In the genomic region with DNA sequence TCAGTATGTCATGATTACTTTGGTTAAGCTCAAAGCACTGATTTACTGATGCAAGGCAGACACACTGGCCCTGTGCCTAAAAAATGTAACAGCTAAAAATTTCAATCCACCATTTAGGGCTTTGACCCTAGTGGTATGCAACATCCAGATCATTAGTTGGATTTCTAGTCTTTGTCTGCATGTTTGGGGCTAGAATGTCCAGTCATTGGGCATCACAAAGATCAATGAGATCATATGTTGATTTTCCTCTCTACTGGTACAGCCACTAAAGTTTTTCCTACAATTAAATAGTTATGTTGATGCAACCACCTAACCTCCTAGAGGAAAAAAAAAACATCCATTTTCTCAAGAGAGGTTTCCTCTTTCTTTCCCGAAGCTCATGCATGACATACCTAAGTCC, we compare ENCODE assay signal across 27 cellular contexts. TPM values are rescaled to one million over a fixed set of nuclear protein-coding genes. Genes with fewer than 3 reads are reported as not detected.
DNase-seq lines count a peak whose midpoint lies in the region; ATAC-seq and TF ChIP-seq lines count a peak whose summit lies in the region.
"Had no signal": no experiment of that assay in that cellular context is flagged by ENCODE, and none has a peak within 500 bp of the region (broad histone marks: within the 10 kb centered on the region; RNA-seq: fewer than 3 reads in every experiment).

No MANE protein-coding gene starts in this region.

- peaks cover 5% of the 10 kb centered on the region; the same call in 1 of the 2 replicates for H3K9me1 ChIP-seq in IMR-90 (ENCODE audit: insufficient read depth, low read length)

- peak overlapping the region; percentile 7 for H3K4me3 Mint-ChIP-seq in chondrocyte (ENCODE audit: unreplicated experiment)
- peak overlapping the region; percentile 11 for H3K4me3 Mint-ChIP-seq in neural progenitor cell
- H3K4me3 Mint-ChIP-seq in nephron progenitor cell = no peak overlapping the region
- H3K4me3 Mint-ChIP-seq: CD8-positive, alpha-beta T cell; GM23338; H9 had no signal

- no peak overlapping the region for H2BK120ac ChIP-seq in IMR-90 (ENCODE audit: low read depth, low read length)

- H3F3A ChIP-seq in neural progenitor cell (ENCODE audit: low read depth) = no peaks in the 10 kb centered on the region

- peaks cover 4% of the 10 kb centered on the region for H3K36me3 ChIP-seq in IMR-90 (ENCODE audit: control insufficient read depth, insufficient read depth, low read length)
- no peaks in the 10 kb centered on the region for H3K36me3 ChIP-seq in neural progenitor cell
- H3K36me3 ChIP-seq: SJSA1 had no signal

- no peak for TF ChIP-seq CTCF in IMR-90 (conservative IDR thresholded peaks at IDR 0.05; ENCODE audit: low read depth, low read length)
- no peak for TF ChIP-seq CTCF in chondrocyte (IDR thresholded peaks at IDR 0.05)
- TF ChIP-seq CTCF in neural progenitor cell (IDR thresholded peaks at IDR 0.05) = no peak
- TF ChIP-seq CTCF in nephron progenitor cell (IDR thresholded peaks at IDR 0.05) = no peak

- no peak overlapping the region for H3K4ac ChIP-seq in IMR-90 (ENCODE audit: low read depth, low read length)

- H3K27ac Mint-ChIP-seq in chondrocyte (ENCODE audit: unreplicated experiment) (peak overlapping the region; percentile 89), neural progenitor cell (peak overlapping the region; percentile 33), nephron progenitor cell (no peak overlapping the region)
- H3K27ac Mint-ChIP-seq: CD8-positive, alpha-beta T cell; GM23338; H9 had no signal

- no peak for TF ChIP-seq RAD21 in IMR-90 (IDR thresholded peaks at IDR 0.05; ENCODE audit: low read length)

- POLR2A ChIA-PET in IMR-90 (lab: Charles Lee; ENCODE audit: unreplicated experiment) = no interaction called here

- H3K9me3 ChIP-seq in IMR-90 (ENCODE audit: control insufficient read depth, insufficient read depth, low read length) (no peaks in the 10 kb centered on the region), neural progenitor cell (ENCODE audit: low read depth) (no peaks in the 10 kb centered on the region)
- H3K9me3 ChIP-seq: A549, Caco-2, SJSA1 had no signal

- no peak overlapping the region for H3K14ac ChIP-seq in IMR-90 (replicated peaks; ENCODE audit: low read depth, low read length)

- H3K4me1 ChIP-seq in IMR-90 (ENCODE audit: control insufficient read depth, insufficient read depth, low read length) = peaks cover 5% of the 10 kb centered on the region
- H3K4me1 ChIP-seq in neural progenitor cell = peaks cover 9% of the 10 kb centered on the region
- H3K4me1 ChIP-seq: A549, SJSA1 had no signal

- H3K4me1 Mint-ChIP-seq in chondrocyte (ENCODE audit: low read depth) = peaks cover 41% of the 10 kb centered on the region
- H3K4me1 Mint-ChIP-seq in neural progenitor cell = peaks cover 23% of the 10 kb centered on the region
- H3K4me1 Mint-ChIP-seq in nephron progenitor cell = peaks cover 6% of the 10 kb centered on the region

- no peaks in the 10 kb centered on the region for H4K20me1 ChIP-seq in IMR-90 (ENCODE audit: insufficient read depth, low read length)
- H4K20me1 ChIP-seq in neural progenitor cell (ENCODE audit: low read depth) = no peaks in the 10 kb centered on the region

- dilution Hi-C loops in IMR-90 (cut with HindIII; ENCODE audit: low sequenced_read_pairs, unreplicated experiment) = no loop called here

- in situ Hi-C loops in IMR-90 (cut with MboI; ENCODE audit: low sequenced_read_pairs) = loop anchor here (25.0 kb wide), 1 partner anchor 844 kb away; no protein-coding TSS in a partner anchor

- H3K27me3 ChIP-seq in IMR-90 (ENCODE audit: control insufficient read depth, insufficient read depth, low read length) = no peaks in the 10 kb centered on the region
- H3K27me3 ChIP-seq in neural progenitor cell = peaks cover 7% of the 10 kb centered on the region
- H3K27me3 ChIP-seq: SJSA1 had no signal

- no peak for ATAC-seq in IMR-90 (ENCODE audit: low read depth)
- no peak for ATAC-seq in stimulated activated naive CD8-positive, alpha-beta T cell treated with anti-CD3 and anti-CD28 coated beads, Interleukin-15, Interleukin-2, amounts not matched to agents 100 U/mL and 50 U/mL, for 24 hours
- ATAC-seq: A549; CD8-positive, alpha-beta T cell; GM23338; HepG2; K562; PC-3; Right ventricle myocardium inferior had no signal

- intact Hi-C loops in IMR-90 (cut with micrococcal nuclease) = no loop called here

- no peak overlapping the region for H2BK15ac ChIP-seq in IMR-90 (ENCODE audit: low read depth, low read length)

- no TSS peak for BruUV-seq in IMR-90 (replicated peaks; lab: Mats Ljungman, UMichigan)

- H2AK9ac ChIP-seq in IMR-90 (replicated peaks; ENCODE audit: low read depth, low read length, poor library complexity) = no peak overlapping the region

- no peak for TF ChIP-seq POLR2A in IMR-90 (IDR thresholded peaks at IDR 0.05; ENCODE audit: low read depth, low read length)

- no peak overlapping the region for H2BK5ac ChIP-seq in IMR-90 (ENCODE audit: low read depth, low read length, poor library complexity, severe bottlenecking)

- H2BK20ac ChIP-seq in IMR-90 (ENCODE audit: low read depth, low read length) = no peak overlapping the region

- H3K79me2 ChIP-seq in neural progenitor cell (ENCODE audit: low read depth) = no peaks in the 10 kb centered on the region

- H3K27me3 Mint-ChIP-seq in chondrocyte (ENCODE audit: low read depth) (no peaks in the 10 kb centered on the region), neural progenitor cell (ENCODE audit: insufficient read depth, low read depth) (peaks cover 6% of the 10 kb centered on the region), nephron progenitor cell (ENCODE audit: low read depth, poor library complexity) (peaks cover 6% of the 10 kb centered on the region)

- H3K18ac ChIP-seq in IMR-90 (ENCODE audit: low read depth, low read length) = no peak overlapping the region

- H3K4me3 ChIP-seq in IMR-90 (ENCODE audit: insufficient read depth, low read depth, low read length) (no peak overlapping the region), neural progenitor cell (no peak overlapping the region)
- H3K4me3 ChIP-seq: A549, GM23338, K562, SJSA1 had no signal

- H2AFZ ChIP-seq in IMR-90 (replicated peaks; ENCODE audit: low read length, poor library complexity) (no peak overlapping the region), neural progenitor cell (replicated peaks) (no peak overlapping the region)
- H2AFZ ChIP-seq: GM23338 had no signal

- no peak overlapping the region for H3K56ac ChIP-seq in IMR-90 (ENCODE audit: extremely low read depth, insufficient read depth, low read length)

- no CpG with 5 or more reads among the region's 1 CpG for WGBS in IMR-90 (ENCODE audit: extremely low coverage in 2 of 2, insufficient read length in 1 of 2), 2 experiments

- H3K27ac ChIP-seq in IMR-90 (ENCODE audit: insufficient read depth, low read length) (no peak overlapping the region), neural progenitor cell (no peak overlapping the region)
- H3K27ac ChIP-seq: A549, C4-2B, SJSA1 had no signal

- DNase-seq in IMR-90 = peak; percentile 16
- no peak for DNase-seq in chondrocyte (ENCODE audit: low spot score)
- no peak for DNase-seq in neural progenitor cell (ENCODE audit: low spot score)
- DNase-seq in stromal cell of bone marrow (ENCODE audit: low read depth) = peak; percentile 18
- DNase-seq in superior temporal gyrus (ENCODE audit: extremely low spot score) = no peak
- no peak for DNase-seq in nephron progenitor cell
- no peak for DNase-seq in stimulated activated naive CD8-positive, alpha-beta T cell treated with anti-CD3 and anti-CD28 coated beads, Interleukin-15, Interleukin-2, amounts not matched to agents 100 U/mL and 50 U/mL, for 24 hours
- DNase-seq: AML-193; CD8-positive, alpha-beta T cell; DMS79; H9; Kasumi-1; NCI-H1092 treated with DMSO at 0.1 percent for 48 hours; NCI-H1436; NCI-H187; NCI-H446; NCI-H524 treated with DMSO at 0.1 percent for 48 hours; NCI-H774; PC-3 had no signal

- no peak overlapping the region for H3K23ac ChIP-seq in IMR-90 (ENCODE audit: low read depth, low read length)

- peaks cover 3% of the 10 kb centered on the region for H3K9me3 Mint-ChIP-seq in chondrocyte (ENCODE audit: low read depth)
- peaks cover 6% of the 10 kb centered on the region for H3K9me3 Mint-ChIP-seq in neural progenitor cell
- peaks cover 13% of the 10 kb centered on the region for H3K9me3 Mint-ChIP-seq in nephron progenitor cell
- H3K9me3 Mint-ChIP-seq: CD8-positive, alpha-beta T cell; GM23338 had no signal

- H2AK5ac ChIP-seq in IMR-90 (ENCODE audit: low read depth, low read length) = no peak overlapping the region

- peaks cover 12% of the 10 kb centered on the region for H3K36me3 Mint-ChIP-seq in chondrocyte (ENCODE audit: low read depth)
- no peaks in the 10 kb centered on the region for H3K36me3 Mint-ChIP-seq in neural progenitor cell
- peaks cover 52% of the 10 kb centered on the region for H3K36me3 Mint-ChIP-seq in nephron progenitor cell (ENCODE audit: low read depth)
- H3K36me3 Mint-ChIP-seq: CD8-positive, alpha-beta T cell had no signal

- H3K79me1 ChIP-seq in IMR-90 (ENCODE audit: low read depth in 1 of 2, low read length in 2 of 2) = no peaks in the 10 kb centered on the region

- H3K9ac ChIP-seq in IMR-90 (ENCODE audit: low read depth, low read length) (no peak overlapping the region), neural progenitor cell (no peak overlapping the region)

- CTCF ChIA-PET in IMR-90 (lab: Yijun Ruan, JAX) = interaction anchor here (0.7 kb wide), 1 partner anchor 607 kb away, joined by 4 read pairs; no protein-coding TSS in a partner anchor

- no peak overlapping the region for H4K5ac ChIP-seq in IMR-90 (ENCODE audit: low read depth, low read length)

- H3K4me2 ChIP-seq in IMR-90 (ENCODE audit: low read depth, low read length) (no peak overlapping the region), neural progenitor cell (no peak overlapping the region)
- H3K4me2 ChIP-seq: A549, GM23338 had no signal

- no peak overlapping the region for H4K91ac ChIP-seq in IMR-90 (ENCODE audit: insufficient read depth, low read depth, low read length)

- no peak overlapping the region for H4K8ac ChIP-seq in IMR-90 (ENCODE audit: low read depth in 2 of 2, low read length in 2 of 2)

TF ChIP-seq in IMR-90, 13 proteins besides CTCF, POLR2A, EP300 and RAD21 (continues in another document):
- TF ChIP-seq RFX5 (IDR thresholded peaks at IDR 0.05; ENCODE audit: low read depth, low read length) (no peak), MAZ (IDR thresholded peaks at IDR 0.05; ENCODE audit: borderline replicate concordance, low read depth, low read length) (no peak), MXI1 (IDR thresholded peaks at IDR 0.05; ENCODE audit: borderline replicate concordance, low read depth, low read length) (no peak)

RNA-seq across cellular contexts. Expression of a gene that starts 53.4 kb away (rescaled TPM):
- total RNA-seq in IMR-90 (2012; rRNA removed) = 25.8 and 30.1 TPM in 2 replicates
- 12.3 and 13.4 TPM in 2 replicates for polyA plus RNA-seq in IMR-90 (2012; rRNA removed)
- polyA plus RNA-seq in IMR-90 (2012; cell fraction: cytosol; rRNA removed) = 2.2 and 2.5 TPM in 2 replicates
- 10.8 and 81.4 TPM in 2 replicates for polyA plus RNA-seq in IMR-90 (2012; cell fraction: nucleus; rRNA removed; ENCODE audit: low replicate concordance)
- total RNA-seq in chondrocyte = 24.4 to 32.8 TPM (median 25.0 TPM) in 3 replicates
- total RNA-seq in neural progenitor cell (ENCODE audit: low replicate concordance) = 42.3 and 51.9 TPM in 2 replicates

Comparison
In these comparisons a context has a peak if more than half of its experiments do, and no peak if none do; other contexts are left out.
1. DNase-seq: peak in IMR-90 (single experiment) and stromal cell of bone marrow (single experiment); none in chondrocyte (single experiment), neural progenitor cell (single experiment), superior temporal gyrus (single experiment), nephron progenitor cell (single experiment) and stimulated activated naive CD8-positive, alpha-beta T cell treated with anti-CD3 and anti-CD28 coated beads, Interleukin-15, Interleukin-2, amounts not matched to agents 100 U/mL and 50 U/mL, for 24 hours (single experiment).